10 cellular contexts compared by ENCODE assay signal in the genomic region with DNA sequence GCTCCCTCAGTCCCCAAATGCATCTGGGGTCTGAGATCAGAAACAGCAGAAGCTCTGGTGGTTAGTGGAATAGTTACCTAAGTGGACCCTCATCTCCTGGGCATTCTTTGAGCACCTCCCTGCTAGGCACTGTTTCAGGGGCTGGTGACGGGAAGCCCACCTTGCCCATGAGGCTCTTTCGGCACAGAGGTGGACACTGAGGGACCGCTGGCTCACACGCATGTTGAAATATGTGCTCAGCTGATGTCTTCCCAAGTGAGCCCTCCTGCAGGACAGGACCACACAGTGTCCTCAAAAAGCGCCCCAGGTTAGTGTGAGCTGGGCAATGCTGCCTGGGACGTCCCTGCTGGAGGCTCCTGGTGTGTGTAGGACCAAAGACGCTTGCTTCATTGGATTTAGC.
"Had no signal": no experiment of that assay in that cellular context is flagged by ENCODE, and none has a peak within 500 bp of the region (broad histone marks: within the 10 kb centered on the region; RNA-seq: fewer than 3 reads in every experiment).

No MANE protein-coding gene starts in this region.

- ATAC-seq: HCT116, K562 had no signal

- H3K27ac ChIP-seq: GM23248 had no signal

- H2AFZ ChIP-seq: GM23248 had no signal

- H3K36me3 ChIP-seq: HAP-1 had no signal

- H3K27ac Mint-ChIP-seq: HFFc6 had no signal

- H3K4me1 ChIP-seq: HAP-1 had no signal

- FAIRE-seq: H54, HTR-8/SVneo, K562 had no signal

- H3K9me3 ChIP-seq: HAP-1 had no signal

- DNase-seq: GM23248, GOT3, HFFc6, IMR-90, KG1 had no signal

- H3K9ac ChIP-seq: GM23248 had no signal

- H3K4me3 Mint-ChIP-seq: HFFc6 had no signal

- H3K4me3 ChIP-seq: GM23248, HAP-1, K562 had no signal
